ENCODE assay signal across 20 cellular contexts in genomic region chr9:125341566-125341965, GRCh38.
"Had no signal": no experiment of that assay in that cellular context is flagged by ENCODE, and none has a peak within 500 bp of the region (broad histone marks: within the 10 kb centered on the region; RNA-seq: fewer than 3 reads in every experiment).

No MANE protein-coding gene starts in this region.

- H3K27me3 ChIP-seq: body of pancreas, hepatocyte, neutrophil, pancreas, stomach had no signal

- H3K4me3 ChIP-seq: body of pancreas, hepatocyte, lower lobe of right lung, pancreas, smooth muscle cell, stomach had no signal

- H3K4me1 ChIP-seq: body of pancreas had no signal

- H3K4me3 Mint-ChIP-seq: activated naive CD8-positive, alpha-beta T cell; activated T-helper 1 cell treated with anti-CD3 and anti-CD28 coated beads, Interleukin-12 subunit alpha, Interleukin-12 subunit beta, Interleukin-2, Interleukin-4 antibody, amounts not matched to agents 30 ng/mL and 10 ng/mL and 1 ng/mL, durations not matched to agents 14 hours and 24 hours and 36 hours; natural killer cell had no signal

- H3K27ac Mint-ChIP-seq: activated naive CD8-positive, alpha-beta T cell; activated T-helper 1 cell treated with anti-CD3 and anti-CD28 coated beads, Interleukin-12 subunit alpha, Interleukin-12 subunit beta, Interleukin-2, Interleukin-4 antibody, amounts not matched to agents 30 ng/mL and 10 ng/mL and 1 ng/mL, durations not matched to agents 14 hours and 24 hours and 36 hours; natural killer cell had no signal

- DNase-seq: activated CD4-positive, alpha-beta T cell treated with anti-CD3 and anti-CD28 coated beads for 1 hour; activated gamma-delta T cell treated with Interleukin-2 at 50 U/mL for 16 hours; activated T-cell treated with anti-CD3 and anti-CD28 coated beads for 4 hours; amniotic stem cell; body of pancreas; foreskin fibroblast; left cardiac atrium; lower lobe of right lung; natural killer cell; pancreas; stimulated activated CD4-positive, alpha-beta T cell treated with anti-CD3 and anti-CD28 coated beads, Interleukin-4, amount 100 ng/mL, for 1 hour; stomach; trophoblast cell; WERI-Rb-1 had no signal

- H3K27ac ChIP-seq: body of pancreas, hepatocyte, lower lobe of right lung, neutrophil, pancreas, stomach, WERI-Rb-1 had no signal

- ATAC-seq: body of pancreas, left cardiac atrium, natural killer cell, pancreas, sciatic nerve had no signal

- H3K9me3 ChIP-seq: body of pancreas, lower lobe of right lung, neutrophil, pancreas, stomach had no signal

- H3K9me3 Mint-ChIP-seq: activated T-helper 1 cell treated with anti-CD3 and anti-CD28 coated beads, Interleukin-12 subunit alpha, Interleukin-12 subunit beta, Interleukin-2, Interleukin-4 antibody, amounts not matched to agents 30 ng/mL and 10 ng/mL and 1 ng/mL, durations not matched to agents 14 hours and 24 hours and 36 hours; natural killer cell had no signal

- H3K27me3 Mint-ChIP-seq: activated naive CD8-positive, alpha-beta T cell had no signal
